ENCODE assay signal across 14 cellular contexts in genomic region chr17:68491864-68492263, GRCh38. TPM values are rescaled to one million over a fixed set of nuclear protein-coding genes. Genes with fewer than 3 reads are reported as not detected.
DNase-seq lines count a peak whose midpoint lies in the region; ATAC-seq and TF ChIP-seq lines count a peak whose summit lies in the region.
"Had no signal": no experiment of that assay in that cellular context is flagged by ENCODE, and none has a peak within 500 bp of the region (broad histone marks: within the 10 kb centered on the region; RNA-seq: fewer than 3 reads in every experiment).

No MANE protein-coding gene starts in this region.

- no peaks in the 10 kb centered on the region for H3K9me3 ChIP-seq in heart right ventricle
- no peaks in the 10 kb centered on the region for H3K9me3 ChIP-seq in gastrocnemius medialis

- no peak for TF ChIP-seq POLR2A in gastrocnemius medialis (IDR thresholded peaks at IDR 0.05)

- no peak overlapping the region for H3K27ac Mint-ChIP-seq in activated CD4-positive, alpha-beta memory T cell treated with anti-CD3 and anti-CD28 coated beads, Interleukin-2, amount 10 ng/mL, durations not matched to agents 7 days and 5 days
- H3K27ac Mint-ChIP-seq: activated CD4-positive, alpha-beta T cell treated with anti-CD3 and anti-CD28 coated beads, Interleukin-2, amount 10 ng/mL, durations not matched to agents 24 days and 14 days; activated naive CD8-positive, alpha-beta T cell treated with anti-CD3 and anti-CD28 coated beads for 36 hours; natural killer cell treated with Interleukin-12 subunit alpha and Interleukin-12 subunit beta and Interleukin-15 and Interleukin-18, amount 100 ng/mL, for 72 hours had no signal

- H3K27ac ChIP-seq in HL-60 (replicated peaks) = peak overlapping the region; percentile 45
- peak overlapping the region; percentile 63 for H3K27ac ChIP-seq in RWPE1
- H3K27ac ChIP-seq in heart right ventricle = peak overlapping the region; percentile 2 to 75 (median 56)
- peak overlapping the region; percentile 19 to 64 (median 58) for H3K27ac ChIP-seq in gastrocnemius medialis

- peaks cover 10% of the 10 kb centered on the region for H3K27me3 Mint-ChIP-seq in activated CD4-positive, alpha-beta memory T cell treated with anti-CD3 and anti-CD28 coated beads, Interleukin-2, amount 10 ng/mL, durations not matched to agents 7 days and 5 days
- H3K27me3 Mint-ChIP-seq: activated CD4-positive, alpha-beta T cell treated with anti-CD3 and anti-CD28 coated beads, Interleukin-2, amount 10 ng/mL, durations not matched to agents 24 days and 14 days; activated naive CD8-positive, alpha-beta T cell treated with anti-CD3 and anti-CD28 coated beads for 36 hours; natural killer cell treated with Interleukin-12 subunit alpha and Interleukin-12 subunit beta and Interleukin-15 and Interleukin-18, amount 100 ng/mL, for 72 hours had no signal

- H3K4me1 Mint-ChIP-seq in activated CD4-positive, alpha-beta memory T cell treated with anti-CD3 and anti-CD28 coated beads, Interleukin-2, amount 10 ng/mL, durations not matched to agents 7 days and 5 days = peaks cover 21% of the 10 kb centered on the region

- in situ Hi-C loops in gastrocnemius medialis (cut with MboI; ENCODE audit: low sequenced_read_pairs in 4 of 4) = no loop called here

- H3K36me3 ChIP-seq in heart right ventricle (no peaks in the 10 kb centered on the region), gastrocnemius medialis (no peaks in the 10 kb centered on the region)

- TF ChIP-seq CTCF in HL-60 (IDR thresholded peaks at IDR 0.05; ENCODE audit: insufficient read depth, low read length) (no peak), RWPE1 (conservative IDR thresholded peaks at IDR 0.05; ENCODE audit: low read depth) (no peak), heart right ventricle (IDR thresholded peaks at IDR 0.05) (no peak), gastrocnemius medialis (IDR thresholded peaks at IDR 0.05 in 4 of 5, conservative IDR thresholded peaks at IDR 0.05 in 1 of 5) (no peak)

- WGBS in heart right ventricle, 2 donors = 34 to 39% methylated on average over 8 of the region's 8 CpGs

- peaks cover 6% of the 10 kb centered on the region for H3K9me3 Mint-ChIP-seq in activated CD4-positive, alpha-beta memory T cell treated with anti-CD3 and anti-CD28 coated beads, Interleukin-2, amount 10 ng/mL, durations not matched to agents 7 days and 5 days
- H3K9me3 Mint-ChIP-seq: activated naive CD8-positive, alpha-beta T cell treated with anti-CD3 and anti-CD28 coated beads for 36 hours; natural killer cell treated with Interleukin-12 subunit alpha and Interleukin-12 subunit beta and Interleukin-15 and Interleukin-18, amount 100 ng/mL, for 72 hours had no signal

- no peak overlapping the region for H3K4me3 Mint-ChIP-seq in activated CD4-positive, alpha-beta memory T cell treated with anti-CD3 and anti-CD28 coated beads, Interleukin-2, amount 10 ng/mL, durations not matched to agents 7 days and 5 days
- H3K4me3 Mint-ChIP-seq: activated CD4-positive, alpha-beta T cell treated with anti-CD3 and anti-CD28 coated beads, Interleukin-2, amount 10 ng/mL, durations not matched to agents 24 days and 14 days; activated naive CD8-positive, alpha-beta T cell treated with anti-CD3 and anti-CD28 coated beads for 36 hours; natural killer cell treated with Interleukin-12 subunit alpha and Interleukin-12 subunit beta and Interleukin-15 and Interleukin-18, amount 100 ng/mL, for 72 hours had no signal

- no peaks in the 10 kb centered on the region for H3K36me3 Mint-ChIP-seq in activated CD4-positive, alpha-beta memory T cell treated with anti-CD3 and anti-CD28 coated beads, Interleukin-2, amount 10 ng/mL, durations not matched to agents 7 days and 5 days (ENCODE audit: low read depth)
- H3K36me3 Mint-ChIP-seq: activated naive CD8-positive, alpha-beta T cell treated with anti-CD3 and anti-CD28 coated beads for 36 hours; natural killer cell treated with Interleukin-12 subunit alpha and Interleukin-12 subunit beta and Interleukin-15 and Interleukin-18, amount 100 ng/mL, for 72 hours had no signal

- H3K4me1 ChIP-seq in heart right ventricle = peaks cover 19 to 57% (median 28%) of the 10 kb centered on the region in 9 donors
- H3K4me1 ChIP-seq in gastrocnemius medialis = peaks cover 6 to 17% of the 10 kb centered on the region in 2 donors

- DNase-seq in HL-60 (ENCODE audit: low read depth in 1 of 2, low spot score in 1 of 2) = peak in 1 of 2 experiments; percentile 16
- no peak for DNase-seq in RWPE1 (ENCODE audit: low spot score)
- DNase-seq in heart right ventricle = peak; percentile 29 to 40
- DNase-seq in gastrocnemius medialis = no peak
- no peak for DNase-seq in HPDE6-E6E7 (ENCODE audit: extremely low spot score)
- DNase-seq in activated CD4-positive, alpha-beta memory T cell treated with anti-CD3 and anti-CD28 coated beads, Interleukin-2, amount 10 ng/mL, durations not matched to agents 7 days and 5 days = no peak
- DNase-seq: activated CD4-positive, alpha-beta T cell treated with anti-CD3 and anti-CD28 coated beads, Interleukin-2, amount 10 ng/mL, durations not matched to agents 24 days and 14 days; activated naive CD8-positive, alpha-beta T cell treated with anti-CD3 and anti-CD28 coated beads for 36 hours; COR-L47; effector memory CD4-positive, alpha-beta T cell; stimulated activated CD4-positive, alpha-beta T cell treated with anti-CD3 and anti-CD28 coated beads, Interleukin-1b, Interleukin-23, amount 100 ng/mL, for 48 hours had no signal

- intact Hi-C loops in heart right ventricle (cut with DNase I) = no loop called here
- intact Hi-C loops in gastrocnemius medialis (cut with DNase I; ENCODE audit: low total_unique reads) = no loop called here

- H3K27me3 ChIP-seq in HL-60 (ENCODE audit: insufficient read depth, poor library complexity, severe bottlenecking) (no peaks in the 10 kb centered on the region), heart right ventricle (no peaks in the 10 kb centered on the region), gastrocnemius medialis (no peaks in the 10 kb centered on the region)

- H3K4me3 ChIP-seq in HL-60 (replicated peaks; ENCODE audit: insufficient read depth, low read length) (no peak overlapping the region), heart right ventricle (peak overlapping the region in 1 of 10 donors; percentile 10), gastrocnemius medialis (peak overlapping the region in 2 of 4 donors; percentile 15)

- ATAC-seq in heart right ventricle (peak in 6 of 8 donors; percentile 3 to 50 (median 17)), gastrocnemius medialis (peak; percentile 20 to 31), HG02870 (IDR thresholded peaks at IDR 0.05; ENCODE audit: unreplicated experiment) (no peak), GM18870 (IDR thresholded peaks at IDR 0.05; ENCODE audit: unreplicated experiment) (no peak)
- ATAC-seq: natural killer cell treated with Interleukin-12 subunit alpha and Interleukin-12 subunit beta and Interleukin-15 and Interleukin-18, amount 100 ng/mL, for 72 hours had no signal

- CTCF ChIA-PET in RWPE1 (lab: Yijun Ruan, JAX) = no interaction called here
- CTCF ChIA-PET in activated CD4-positive, alpha-beta memory T cell treated with anti-CD3 and anti-CD28 coated beads, Interleukin-2, amount 10 ng/mL, durations not matched to agents 7 days and 5 days (lab: Charles Lee) = interaction anchor here (0.7 to 1.2 kb wide), 2 partner anchors 9 to 174 kb away, joined by 3 to 4 read pairs; no protein-coding TSS in a partner anchor

- POLR2A ChIA-PET in RWPE1 (lab: Yijun Ruan, JAX; ENCODE audit: low non-redundant PET) = no interaction called here
- POLR2A ChIA-PET in activated CD4-positive, alpha-beta memory T cell treated with anti-CD3 and anti-CD28 coated beads, Interleukin-2, amount 10 ng/mL, durations not matched to agents 7 days and 5 days (lab: Charles Lee) = no interaction called here

RNA-seq across cellular contexts. Expression of gene PRKAR1A, which starts 20.4 kb away (rescaled TPM):
- total RNA-seq in heart right ventricle (1,000 to 10,000 TPM in 5 of 10 donors, 100 to 1,000 TPM in 5; 609 to 1,378 (median 974) TPM), gastrocnemius medialis (100 to 1,000 TPM; 271 to 656 (median 557) TPM)
- 100 to 1,000 TPM; 170 to 489 TPM for polyA plus RNA-seq in heart right ventricle
- 100 to 1,000 TPM; 281 to 287 TPM for total RNA-seq in activated CD4-positive, alpha-beta memory T cell treated with anti-CD3 and anti-CD28 coated beads, Interleukin-2, amount 10 ng/mL, durations not matched to agents 7 days and 5 days

RNA-seq across cellular contexts. Expression of gene WIPI1, which starts 34.6 kb away (rescaled TPM):
- 100 to 1,000 TPM in 7 of 10 donors, 10 to 100 TPM in 3; 58.6 to 201 (median 122) TPM for total RNA-seq in heart right ventricle
- 10 to 100 TPM; 46.6 to 90.4 TPM for polyA plus RNA-seq in heart right ventricle
- 100 to 1,000 TPM in 2 of 4 donors, 10 to 100 TPM in 2; 79.1 to 182 (median 92.0) TPM for total RNA-seq in gastrocnemius medialis
- 10 to 100 TPM; 60.0 to 62.7 TPM for total RNA-seq in activated CD4-positive, alpha-beta memory T cell treated with anti-CD3 and anti-CD28 coated beads, Interleukin-2, amount 10 ng/mL, durations not matched to agents 7 days and 5 days

Comparison
In these comparisons a context has a peak if more than half of its experiments do, and no peak if none do; other contexts are left out.
1. DNase-seq: peak in heart right ventricle (2 of 2); none in RWPE1 (single experiment), gastrocnemius medialis (0 of 2), HPDE6-E6E7 (single experiment) and activated CD4-positive, alpha-beta memory T cell treated with anti-CD3 and anti-CD28 coated beads, Interleukin-2, amount 10 ng/mL, durations not matched to agents 7 days and 5 days (single experiment).
2. ATAC-seq: peak in heart right ventricle (6 of 8) and gastrocnemius medialis (2 of 2); none in HG02870 (single experiment) and GM18870 (single experiment).
3. Peak in every context shown above with its lines, with median percentiles within 50 percentile points of each other: H3K27ac ChIP-seq.